ENCODE assay signal across 1 cellular context in genomic region chr14:32350020-32350419, GRCh38.
TF ChIP-seq lines count a peak whose summit lies in the region.

No MANE protein-coding gene starts in this region.

TF ChIP-seq in GM12878, 131 proteins besides CTCF, POLR2A, EP300 and RAD21 (continued from another document):
- TF ChIP-seq ZBTB33 (IDR thresholded peaks at IDR 0.05) (no peak), ATF2 (IDR thresholded peaks at IDR 0.05; ENCODE audit: low read length) (peak; percentile 66; the same call in 1 of the 2 replicates), SPI1 (IDR thresholded peaks at IDR 0.05; ENCODE audit: borderline replicate concordance, insufficient read depth, low read depth, low read length) (peak; percentile 80), ZNF217 (IDR thresholded peaks at IDR 0.05) (no peak), REST (IDR thresholded peaks at IDR 0.05; ENCODE audit: low read depth, low read length) (no peak), PKNOX1 (IDR thresholded peaks at IDR 0.05) (no peak), SMARCA5 (IDR thresholded peaks at IDR 0.05) (no peak), SIN3A (IDR thresholded peaks at IDR 0.05; ENCODE audit: low read depth, low read length) (no peak), ZBTB4 (CRISPR knock-in tag; IDR thresholded peaks at IDR 0.05) (no peak), SUPT20H (IDR thresholded peaks at IDR 0.05; ENCODE audit: borderline replicate concordance, control insufficient read depth, low read depth, low read length) (no peak), FOXM1 (IDR thresholded peaks at IDR 0.05; ENCODE audit: low read depth, low read length) (no peak), BCL11A (IDR thresholded peaks at IDR 0.05; ENCODE audit: low read depth, low read length) (no peak), NFYA (IDR thresholded peaks at IDR 0.05; ENCODE audit: borderline replicate concordance, low read depth, low read length) (no peak), ATF7 (IDR thresholded peaks at IDR 0.05; ENCODE audit: low read depth) (peak; percentile 71; the same call in 1 of the 2 replicates), RB1 (IDR thresholded peaks at IDR 0.05; ENCODE audit: borderline replicate concordance) (no peak), CREB1 (IDR thresholded peaks at IDR 0.05; ENCODE audit: low read depth) (0 out of 2 replicates have a peak, but pooled peaks have one; percentile 27), RUNX3 (IDR thresholded peaks at IDR 0.05; ENCODE audit: low read length) (peak; percentile 53; the same call in 1 of the 2 replicates)
